Comparison of ENCODE assay signal across 21 cellular contexts in genomic region chr13:31591834-31592233, GRCh38.
DNase-seq lines count a peak whose midpoint lies in the region; ATAC-seq, FAIRE-seq and TF ChIP-seq lines count a peak whose summit lies in the region.
"Had no signal": no experiment of that assay in that cellular context is flagged by ENCODE, and none has a peak within 500 bp of the region (broad histone marks: within the 10 kb centered on the region; RNA-seq: fewer than 3 reads in every experiment).

No MANE protein-coding gene starts in this region.

- no peak overlapping the region for H3T11ph ChIP-seq in H9 (ENCODE audit: low read length)

- H3K4me3 ChIP-seq in mesendoderm (ENCODE audit: low read length): no peak overlapping the region
- H3K4me3 ChIP-seq in small intestine (ENCODE audit: low read depth in 1 of 2, low read length in 2 of 2): no peak overlapping the region
- H3K4me3 ChIP-seq: A549 had no signal

- no CpG with 5 or more reads among the region's 3 CpGs for WGBS in H9 (ENCODE audit: extremely low coverage, insufficient read length, low lambda C conversion rate)
- no CpG with 5 or more reads among the region's 3 CpGs for WGBS in mesendoderm (ENCODE audit: extremely low coverage, insufficient coverage, low lambda C conversion rate)
- WGBS in small intestine, 3 donors: 31 to 38% (median 38%) methylated on average over 3 of the region's 3 CpGs

- H3K27ac Mint-ChIP-seq in H9 (peak overlapping the region in 2 of 3 experiments; percentile 22 to 39; a peak in 2 of 7 replicates), WTC11 (peak overlapping the region; percentile 29; the same call in 1 of the 2 replicates), progenitor cell of endocrine pancreas (peak overlapping the region; percentile 17)
- H3K27ac Mint-ChIP-seq: CD4-positive, alpha-beta T cell; HFFc6; IgD-negative memory B cell had no signal

- no peak overlapping the region for H2AFZ ChIP-seq in H9 (ENCODE audit: low read length)

- H3K4me1 Mint-ChIP-seq in H9 (peaks cover 8 to 9% of the 10 kb centered on the region in 2 experiments), WTC11 (peaks cover 9% of the 10 kb centered on the region), progenitor cell of endocrine pancreas (ENCODE audit: low read depth) (peaks cover 40% of the 10 kb centered on the region)
- H3K4me1 Mint-ChIP-seq: IgD-negative memory B cell had no signal

- TF ChIP-seq CTCF in H9 (conservative IDR thresholded peaks at IDR 0.05) (no peak), WTC11 (IDR thresholded peaks at IDR 0.05) (no peak), progenitor cell of endocrine pancreas (IDR thresholded peaks at IDR 0.05; ENCODE audit: unreplicated experiment) (no peak)

- H3K27ac ChIP-seq in H9 (ENCODE audit: insufficient read length, low read depth, low read length) (no peak overlapping the region), mesendoderm (ENCODE audit: low read depth, low read length) (no peak overlapping the region), small intestine (ENCODE audit: low read depth in 1 of 2, low read length in 1 of 2) (no peak overlapping the region)
- H3K27ac ChIP-seq: A549, C4-2B had no signal

- H3K56ac ChIP-seq in H9 (ENCODE audit: insufficient read length, low read depth, low read length): no peak overlapping the region
- H3K56ac ChIP-seq in mesendoderm (ENCODE audit: low read length): no peak overlapping the region

- H4K5ac ChIP-seq in H9 (ENCODE audit: insufficient read length, low read depth, low read length): no peak overlapping the region
- H4K5ac ChIP-seq in mesendoderm (ENCODE audit: low read length): no peak overlapping the region

- H3K36me3 Mint-ChIP-seq in H9 (ENCODE audit: insufficient read depth in 1 of 3, low read depth in 3 of 3) (no peaks in the 10 kb centered on the region), WTC11 (no peaks in the 10 kb centered on the region), progenitor cell of endocrine pancreas (ENCODE audit: insufficient read depth) (no peaks in the 10 kb centered on the region)
- H3K36me3 Mint-ChIP-seq: IgD-negative memory B cell had no signal

- H3K23me2 ChIP-seq in H9 (ENCODE audit: insufficient read length, low read depth, low read length, poor library complexity, severe bottlenecking): no peaks in the 10 kb centered on the region

- H4K8ac ChIP-seq in H9 (replicated peaks; ENCODE audit: insufficient read length, low read depth, low read length) (no peak overlapping the region), mesendoderm (ENCODE audit: low read depth, low read length) (no peak overlapping the region)

- H2BK120ac ChIP-seq in H9 (ENCODE audit: low read depth, low read length, poor library complexity, severe bottlenecking): no peak overlapping the region
- H2BK120ac ChIP-seq in mesendoderm (ENCODE audit: low read depth, low read length): no peak overlapping the region

- ATAC-seq in WTC11: peak; percentile 59; the same call in 1 of the 2 replicates
- ATAC-seq in HG03342 (IDR thresholded peaks at IDR 0.05; ENCODE audit: unreplicated experiment): no peak
- ATAC-seq: A549, HCT116, HepG2 had no signal

- H3K4me1 ChIP-seq in H9 (ENCODE audit: insufficient read depth, low read length) (no peaks in the 10 kb centered on the region), mesendoderm (ENCODE audit: control insufficient read depth, low read depth, low read length) (no peaks in the 10 kb centered on the region), small intestine (ENCODE audit: control insufficient read depth in 2 of 2, insufficient read depth in 1 of 2, low read depth in 1 of 2, low read length in 1 of 2) (no peaks in the 10 kb centered on the region)
- H3K4me1 ChIP-seq: A549 had no signal

- H4K91ac ChIP-seq in H9 (ENCODE audit: insufficient read length, low read depth, low read length): no peak overlapping the region

- H3K79me1 ChIP-seq in H9 (ENCODE audit: insufficient read depth, low read depth, low read length, poor library complexity, severe bottlenecking): no peaks in the 10 kb centered on the region
- no peaks in the 10 kb centered on the region for H3K79me1 ChIP-seq in mesendoderm (ENCODE audit: low read length)

- no peak overlapping the region for H3K14ac ChIP-seq in H9 (ENCODE audit: insufficient read depth, low read length)

- H3K4me2 ChIP-seq in H9 (ENCODE audit: insufficient read depth, insufficient read length, low read length) (no peak overlapping the region), mesendoderm (ENCODE audit: low read length) (no peak overlapping the region)
- H3K4me2 ChIP-seq: A549 had no signal

- H3K9me3 Mint-ChIP-seq in H9 (no peaks in the 10 kb centered on the region; a peak in 1 of 5 replicates), WTC11 (peaks cover 10% of the 10 kb centered on the region), progenitor cell of endocrine pancreas (ENCODE audit: low read depth) (no peaks in the 10 kb centered on the region)
- H3K9me3 Mint-ChIP-seq: CD4-positive, alpha-beta T cell; HFFc6 had no signal

- H3K27me3 ChIP-seq in H9 (ENCODE audit: insufficient read depth, low read length) (no peaks in the 10 kb centered on the region), mesendoderm (ENCODE audit: insufficient read depth, low read length, poor library complexity) (no peaks in the 10 kb centered on the region), small intestine (ENCODE audit: control insufficient read depth in 2 of 2, insufficient read depth in 2 of 2, low read length in 2 of 2) (no peaks in the 10 kb centered on the region)

- H2BK5ac ChIP-seq in H9 (ENCODE audit: insufficient read length, low read length) (no peak overlapping the region), mesendoderm (ENCODE audit: low read length) (no peak overlapping the region)

- no peak for FAIRE-seq in small intestine (lab: Jason Lieb, UNC)
- FAIRE-seq: A549, H54, HepG2 had no signal

- POLR2A ChIA-PET in WTC11 (lab: Charles Lee): no interaction called here

- H3K23ac ChIP-seq in H9 (ENCODE audit: insufficient read length, low read depth, low read length) (no peak overlapping the region), mesendoderm (ENCODE audit: low read length) (no peak overlapping the region)

- H3K27me3 Mint-ChIP-seq in H9 (ENCODE audit: low read depth) (no peaks in the 10 kb centered on the region; the same call in 1 of the 2 replicates), WTC11 (ENCODE audit: low read depth) (no peaks in the 10 kb centered on the region), progenitor cell of endocrine pancreas (peaks cover 7% of the 10 kb centered on the region)
- H3K27me3 Mint-ChIP-seq: CD4-positive, alpha-beta T cell; IgD-negative memory B cell had no signal

- no peaks in the 10 kb centered on the region for H3K9me3 ChIP-seq in H9 (ENCODE audit: control insufficient read depth, low read depth, low read length)
- H3K9me3 ChIP-seq in small intestine (ENCODE audit: control insufficient read depth, low read depth): no peaks in the 10 kb centered on the region
- H3K9me3 ChIP-seq: A549 had no signal

- CTCF ChIA-PET in WTC11 (lab: Charles Lee): interaction anchor here (1.0 to 1.2 kb wide), 2 partner anchors 53 to 73 kb away, joined by 3 read pairs; no protein-coding TSS in a partner anchor

- H3K4ac ChIP-seq in H9 (ENCODE audit: low read depth, low read length) (no peak overlapping the region), mesendoderm (ENCODE audit: low read depth, low read length) (no peak overlapping the region)

- no peaks in the 10 kb centered on the region for H4K20me1 ChIP-seq in H9 (ENCODE audit: control insufficient read depth, insufficient read depth, insufficient read length)

- H3K79me2 ChIP-seq in H9 (ENCODE audit: insufficient read depth, low read length) (no peaks in the 10 kb centered on the region), mesendoderm (ENCODE audit: control insufficient read depth, insufficient read depth, low read length) (no peaks in the 10 kb centered on the region)

- no peak overlapping the region for H2BK12ac ChIP-seq in H9 (ENCODE audit: insufficient read length, low read depth, low read length)

- DNase-seq in H9 (no peak), WTC11 (ENCODE audit: low spot score) (no peak), mesendoderm (peak; percentile 11), progenitor cell of endocrine pancreas (ENCODE audit: low spot score, unreplicated experiment) (no peak), middle frontal gyrus (ENCODE audit: extremely low spot score, low spot score) (no peak), MV-4-11 (lab: John Stamatoyannopoulos, UW) (no peak), small intestine (no peak)
- DNase-seq: AML-193; CD4-positive, alpha-beta T cell; DMS153; DMS79; GDM1; HFFc6; KBM-7 had no signal

- H2BK15ac ChIP-seq in H9 (ENCODE audit: low read depth, low read length) (no peak overlapping the region), mesendoderm (replicated peaks; ENCODE audit: low read depth) (no peak overlapping the region)

- H3K4me3 Mint-ChIP-seq in H9: no peak overlapping the region
- no peak overlapping the region for H3K4me3 Mint-ChIP-seq in WTC11
- no peak overlapping the region for H3K4me3 Mint-ChIP-seq in progenitor cell of endocrine pancreas (ENCODE audit: low read depth)
- H3K4me3 Mint-ChIP-seq: CD4-positive, alpha-beta T cell; HFFc6; IgD-negative memory B cell had no signal

- H2BK20ac ChIP-seq in H9 (ENCODE audit: low read depth, low read length, poor library complexity, severe bottlenecking): no peak overlapping the region

- H2AK5ac ChIP-seq in H9 (ENCODE audit: insufficient read length, low read length): no peak overlapping the region
- no peak overlapping the region for H2AK5ac ChIP-seq in mesendoderm (ENCODE audit: low read length)

- H3K36me3 ChIP-seq in mesendoderm (ENCODE audit: control insufficient read depth, insufficient read depth, low read length) (no peaks in the 10 kb centered on the region), small intestine (ENCODE audit: control insufficient read depth in 2 of 2, insufficient read depth in 2 of 2, low read length in 2 of 2) (no peaks in the 10 kb centered on the region)

- H3K9ac ChIP-seq in H9 (ENCODE audit: extremely low read depth, insufficient read length, low read length) (no peak overlapping the region), mesendoderm (ENCODE audit: low read length) (no peak overlapping the region)

- H3K18ac ChIP-seq in H9 (ENCODE audit: insufficient read length, low read depth, low read length) (no peak overlapping the region), mesendoderm (ENCODE audit: low read length) (no peak overlapping the region)

TF ChIP-seq in WTC11, 78 proteins besides CTCF, POLR2A, EP300 and RAD21 (continues in another document):
- TF ChIP-seq USF2 (CRISPR knock-in tag; IDR thresholded peaks at IDR 0.05): no peak
